9 cellular contexts compared by ENCODE assay signal in genomic region chr9:306907-307306, GRCh38.
DNase-seq lines count a peak whose midpoint lies in the region; ATAC-seq and TF ChIP-seq lines count a peak whose summit lies in the region.
"Had no signal": no experiment of that assay in that cellular context is flagged by ENCODE, and none has a peak within 500 bp of the region (broad histone marks: within the 10 kb centered on the region; RNA-seq: fewer than 3 reads in every experiment).

No MANE protein-coding gene starts in this region.

- H3K27me3 Mint-ChIP-seq in WTC11 (ENCODE audit: low read depth), result no peaks in the 10 kb centered on the region
- H3K27me3 Mint-ChIP-seq: activated naive CD8-positive, alpha-beta T cell had no signal

- TF ChIP-seq CTCF in WTC11 (IDR thresholded peaks at IDR 0.05), result no peak
- TF ChIP-seq CTCF in epithelial cell of esophagus (IDR thresholded peaks at IDR 0.05; ENCODE audit: insufficient read depth, low read depth, low read length, missing control alignments), result no peak

- no peak overlapping the region for H3K4me3 Mint-ChIP-seq in WTC11
- H3K4me3 Mint-ChIP-seq: activated naive CD8-positive, alpha-beta T cell had no signal

- H3K36me3 Mint-ChIP-seq in WTC11, result no peaks in the 10 kb centered on the region

- POLR2A ChIA-PET in WTC11 (lab: Charles Lee), result no interaction called here

- peaks cover 9% of the 10 kb centered on the region for H3K4me1 Mint-ChIP-seq in WTC11

- CTCF ChIA-PET in WTC11 (lab: Charles Lee), result interaction anchor here (0.6 kb wide), 1 partner anchor 37 kb away, joined by 3 read pairs; no protein-coding TSS in a partner anchor

- no peak overlapping the region for H3K4me3 ChIP-seq in epithelial cell of esophagus (ENCODE audit: low read length)

- peak; percentile 6 for DNase-seq in HT1080 (ENCODE audit: low read depth)
- DNase-seq in WTC11 (ENCODE audit: low spot score), result peak; percentile 41
- DNase-seq in epithelial cell of esophagus (ENCODE audit: low read depth), result peak; percentile 17
- DNase-seq in stimulated activated CD8-positive, alpha-beta memory T cell treated with anti-CD3 and anti-CD28 coated beads, Interleukin-7, amount 100 ng/mL, for 4 hours (ENCODE audit: low read depth in 2 of 2), result peak; percentile 15 to 34
- DNase-seq in OCI-M2 (lab: John Stamatoyannopoulos, UW; ENCODE audit: unreplicated experiment), result no peak

- peak; percentile 86 for ATAC-seq in WTC11
- ATAC-seq in GM18511 (IDR thresholded peaks at IDR 0.05; ENCODE audit: unreplicated experiment), result no peak
- no peak for ATAC-seq in GM21825 (IDR thresholded peaks at IDR 0.05; ENCODE audit: unreplicated experiment)
- ATAC-seq in HG02763 (IDR thresholded peaks at IDR 0.05; ENCODE audit: unreplicated experiment), result no peak

- H3K9me3 Mint-ChIP-seq in WTC11, result peaks cover 4% of the 10 kb centered on the region; the same call in 1 of the 2 replicates

- H3K27ac Mint-ChIP-seq in WTC11, result no peak overlapping the region
- H3K27ac Mint-ChIP-seq: activated naive CD8-positive, alpha-beta T cell had no signal

TF ChIP-seq in WTC11, 78 proteins besides CTCF, POLR2A, EP300 and RAD21:
- TF ChIP-seq MYBL2 (CRISPR knock-in tag; IDR thresholded peaks at IDR 0.05) (no peak), SMAD3 (CRISPR knock-in tag; IDR thresholded peaks at IDR 0.05; ENCODE audit: borderline replicate concordance) (no peak), CBFB (CRISPR knock-in tag; IDR thresholded peaks at IDR 0.05; ENCODE audit: low read depth) (no peak), MAX (CRISPR knock-in tag; IDR thresholded peaks at IDR 0.05) (no peak), ERG (CRISPR knock-in tag; IDR thresholded peaks at IDR 0.05) (no peak), GTF2I (CRISPR knock-in tag; conservative IDR thresholded peaks at IDR 0.05) (no peak), ZNF219 (CRISPR knock-in tag; IDR thresholded peaks at IDR 0.05; ENCODE audit: borderline replicate concordance) (no peak), SMAD4 (CRISPR knock-in tag; IDR thresholded peaks at IDR 0.05) (no peak), OVOL2 (CRISPR knock-in tag; IDR thresholded peaks at IDR 0.05; ENCODE audit: borderline replicate concordance) (no peak), FOXJ3 (CRISPR knock-in tag; IDR thresholded peaks at IDR 0.05; ENCODE audit: borderline replicate concordance) (no peak)
- TF ChIP-seq, protein P1, sequence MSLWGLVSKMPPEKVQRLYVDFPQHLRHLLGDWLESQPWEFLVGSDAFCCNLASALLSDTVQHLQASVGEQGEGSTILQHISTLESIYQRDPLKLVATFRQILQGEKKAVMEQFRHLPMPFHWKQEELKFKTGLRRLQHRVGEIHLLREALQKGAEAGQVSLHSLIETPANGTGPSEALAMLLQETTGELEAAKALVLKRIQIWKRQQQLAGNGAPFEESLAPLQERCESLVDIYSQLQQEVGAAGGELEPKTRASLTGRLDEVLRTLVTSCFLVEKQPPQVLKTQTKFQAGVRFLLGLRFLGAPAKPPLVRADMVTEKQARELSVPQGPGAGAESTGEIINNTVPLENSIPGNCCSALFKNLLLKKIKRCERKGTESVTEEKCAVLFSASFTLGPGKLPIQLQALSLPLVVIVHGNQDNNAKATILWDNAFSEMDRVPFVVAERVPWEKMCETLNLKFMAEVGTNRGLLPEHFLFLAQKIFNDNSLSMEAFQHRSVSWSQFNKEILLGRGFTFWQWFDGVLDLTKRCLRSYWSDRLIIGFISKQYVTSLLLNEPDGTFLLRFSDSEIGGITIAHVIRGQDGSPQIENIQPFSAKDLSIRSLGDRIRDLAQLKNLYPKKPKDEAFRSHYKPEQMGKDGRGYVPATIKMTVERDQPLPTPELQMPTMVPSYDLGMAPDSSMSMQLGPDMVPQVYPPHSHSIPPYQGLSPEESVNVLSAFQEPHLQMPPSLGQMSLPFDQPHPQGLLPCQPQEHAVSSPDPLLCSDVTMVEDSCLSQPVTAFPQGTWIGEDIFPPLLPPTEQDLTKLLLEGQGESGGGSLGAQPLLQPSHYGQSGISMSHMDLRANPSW (CRISPR knock-in tag; conservative IDR thresholded peaks at IDR 0.05; ENCODE audit: low read depth), result no peak
- TF ChIP-seq, protein P2, sequence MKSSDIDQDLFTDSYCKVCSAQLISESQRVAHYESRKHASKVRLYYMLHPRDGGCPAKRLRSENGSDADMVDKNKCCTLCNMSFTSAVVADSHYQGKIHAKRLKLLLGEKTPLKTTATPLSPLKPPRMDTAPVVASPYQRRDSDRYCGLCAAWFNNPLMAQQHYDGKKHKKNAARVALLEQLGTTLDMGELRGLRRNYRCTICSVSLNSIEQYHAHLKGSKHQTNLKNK (CRISPR knock-in tag; IDR thresholded peaks at IDR 0.05), result no peak
- TF ChIP-seq, protein P3, sequence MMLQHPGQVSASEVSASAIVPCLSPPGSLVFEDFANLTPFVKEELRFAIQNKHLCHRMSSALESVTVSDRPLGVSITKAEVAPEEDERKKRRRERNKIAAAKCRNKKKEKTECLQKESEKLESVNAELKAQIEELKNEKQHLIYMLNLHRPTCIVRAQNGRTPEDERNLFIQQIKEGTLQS (CRISPR knock-in tag; conservative IDR thresholded peaks at IDR 0.05), result no peak
- TF ChIP-seq, protein P4, sequence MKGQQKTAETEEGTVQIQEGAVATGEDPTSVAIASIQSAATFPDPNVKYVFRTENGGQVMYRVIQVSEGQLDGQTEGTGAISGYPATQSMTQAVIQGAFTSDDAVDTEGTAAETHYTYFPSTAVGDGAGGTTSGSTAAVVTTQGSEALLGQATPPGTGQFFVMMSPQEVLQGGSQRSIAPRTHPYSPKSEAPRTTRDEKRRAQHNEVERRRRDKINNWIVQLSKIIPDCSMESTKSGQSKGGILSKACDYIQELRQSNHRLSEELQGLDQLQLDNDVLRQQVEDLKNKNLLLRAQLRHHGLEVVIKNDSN (CRISPR knock-in tag; IDR thresholded peaks at IDR 0.05), result no peak
- TF ChIP-seq, protein P5, sequence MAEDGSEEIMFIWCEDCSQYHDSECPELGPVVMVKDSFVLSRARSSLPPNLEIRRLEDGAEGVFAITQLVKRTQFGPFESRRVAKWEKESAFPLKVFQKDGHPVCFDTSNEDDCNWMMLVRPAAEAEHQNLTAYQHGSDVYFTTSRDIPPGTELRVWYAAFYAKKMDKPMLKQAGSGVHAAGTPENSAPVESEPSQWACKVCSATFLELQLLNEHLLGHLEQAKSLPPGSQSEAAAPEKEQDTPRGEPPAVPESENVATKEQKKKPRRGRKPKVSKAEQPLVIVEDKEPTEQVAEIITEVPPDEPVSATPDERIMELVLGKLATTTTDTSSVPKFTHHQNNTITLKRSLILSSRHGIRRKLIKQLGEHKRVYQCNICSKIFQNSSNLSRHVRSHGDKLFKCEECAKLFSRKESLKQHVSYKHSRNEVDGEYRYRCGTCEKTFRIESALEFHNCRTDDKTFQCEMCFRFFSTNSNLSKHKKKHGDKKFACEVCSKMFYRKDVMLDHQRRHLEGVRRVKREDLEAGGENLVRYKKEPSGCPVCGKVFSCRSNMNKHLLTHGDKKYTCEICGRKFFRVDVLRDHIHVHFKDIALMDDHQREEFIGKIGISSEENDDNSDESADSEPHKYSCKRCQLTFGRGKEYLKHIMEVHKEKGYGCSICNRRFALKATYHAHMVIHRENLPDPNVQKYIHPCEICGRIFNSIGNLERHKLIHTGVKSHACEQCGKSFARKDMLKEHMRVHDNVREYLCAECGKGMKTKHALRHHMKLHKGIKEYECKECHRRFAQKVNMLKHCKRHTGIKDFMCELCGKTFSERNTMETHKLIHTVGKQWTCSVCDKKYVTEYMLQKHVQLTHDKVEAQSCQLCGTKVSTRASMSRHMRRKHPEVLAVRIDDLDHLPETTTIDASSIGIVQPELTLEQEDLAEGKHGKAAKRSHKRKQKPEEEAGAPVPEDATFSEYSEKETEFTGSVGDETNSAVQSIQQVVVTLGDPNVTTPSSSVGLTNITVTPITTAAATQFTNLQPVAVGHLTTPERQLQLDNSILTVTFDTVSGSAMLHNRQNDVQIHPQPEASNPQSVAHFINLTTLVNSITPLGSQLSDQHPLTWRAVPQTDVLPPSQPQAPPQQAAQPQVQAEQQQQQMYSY (CRISPR knock-in tag; IDR thresholded peaks at IDR 0.05), result no peak
